18 cellular contexts compared by ENCODE assay signal in the genomic region with DNA sequence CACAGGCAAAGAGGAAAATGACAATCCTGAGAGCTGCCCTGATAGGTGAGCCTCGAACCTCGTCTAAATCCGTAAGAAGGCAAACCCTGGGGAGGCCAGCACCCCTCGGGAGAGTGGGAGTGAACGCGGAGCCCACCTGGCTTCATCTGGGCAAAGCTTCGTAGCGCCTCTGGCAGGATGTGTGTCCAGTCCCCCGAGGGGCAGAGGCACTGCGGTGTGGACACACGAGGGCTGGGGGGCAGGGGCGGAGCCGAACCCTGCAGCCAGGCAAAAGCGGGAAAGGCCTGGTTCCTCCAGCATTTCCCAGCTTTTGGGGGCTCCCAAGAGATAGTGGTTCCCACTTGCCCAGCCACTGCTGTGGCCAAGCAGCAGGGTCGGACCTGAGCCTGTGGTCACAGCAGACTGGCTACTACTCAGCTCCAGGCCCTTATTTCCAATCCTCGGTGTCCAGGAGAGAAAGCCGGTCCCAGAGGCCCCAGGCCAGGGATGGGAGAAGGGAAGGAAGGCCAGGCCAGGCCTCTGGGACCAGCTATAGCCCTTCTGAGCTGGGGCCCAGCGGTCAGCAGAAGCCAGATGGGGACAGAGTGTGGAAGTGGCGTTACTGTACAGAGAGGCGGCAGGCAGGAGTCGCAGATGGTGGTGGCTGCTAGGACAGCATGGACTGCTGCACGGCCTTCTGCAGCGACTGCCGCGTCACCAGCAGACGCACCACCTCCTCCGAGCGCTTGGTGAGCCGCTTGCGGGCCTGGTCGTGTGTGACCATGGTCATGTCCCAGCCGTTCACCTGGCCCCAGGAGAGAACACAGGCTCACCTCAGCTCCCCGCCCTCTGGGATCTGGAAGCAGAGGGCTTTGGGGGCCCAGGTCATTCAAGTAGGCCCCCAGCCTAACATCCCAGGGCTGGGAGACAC.
"Had no signal": no experiment of that assay in that cellular context is flagged by ENCODE, and none has a peak within 500 bp of the region (broad histone marks: within the 10 kb centered on the region; RNA-seq: fewer than 3 reads in every experiment).

No MANE protein-coding gene starts in this region.

- H3K9me3 ChIP-seq: left ventricle myocardium inferior, right atrium auricular region had no signal

- H3K4me3 ChIP-seq: left ventricle myocardium inferior, right atrium auricular region, skin epidermis had no signal

- DNase-seq: activated CD4-positive, alpha-beta memory T cell treated with anti-CD3 and anti-CD28 coated beads, Interleukin-2, amount 10 ng/mL, durations not matched to agents 7 days and 5 days; activated CD4-positive, alpha-beta T cell treated with anti-CD3 and anti-CD28 coated beads for 36 hours; activated effector memory CD4-positive, alpha-beta T cell treated with Interleukin-2 at 50 U/mL for 16 hours; activated naive CD4-positive, alpha-beta T cell treated with anti-CD3 and anti-CD28 coated beads, Interleukin-2, amount 50 U/mL, for 16 hours; activated T-cell treated with anti-CD3 and anti-CD28 coated beads, Interleukin-2, amount 50 U/mL, for 4 hours; hippocampal formation; kidney; left ventricle myocardium inferior; naive thymus-derived CD8-positive, alpha-beta T cell; nucleus accumbens; stimulated activated CD4-positive, alpha-beta T cell treated with anti-CD3 and anti-CD28 coated beads, Interleukin-4, amount 100 ng/mL, for 24 hours; stimulated activated naive CD4-positive, alpha-beta T cell; T-helper 17 cell had no signal

- ATAC-seq: activated CD4-positive, alpha-beta T cell treated with anti-CD3 and anti-CD28 coated beads for 36 hours; activated T-cell treated with anti-CD3 and anti-CD28 coated beads, Interleukin-2, amount 50 U/mL, for 4 hours; esophagus mucosa; naive thymus-derived CD8-positive, alpha-beta T cell; T-helper 17 cell had no signal

- H3K27me3 Mint-ChIP-seq: activated CD4-positive, alpha-beta memory T cell treated with anti-CD3 and anti-CD28 coated beads, Interleukin-2, amount 10 ng/mL, durations not matched to agents 7 days and 5 days; activated CD4-positive, alpha-beta T cell treated with anti-CD3 and anti-CD28 coated beads for 36 hours; memory B cell; naive thymus-derived CD8-positive, alpha-beta T cell; T-helper 17 cell; type B pancreatic cell had no signal

- H3K36me3 Mint-ChIP-seq: naive thymus-derived CD8-positive, alpha-beta T cell; type B pancreatic cell had no signal

- H3K9me3 Mint-ChIP-seq: activated CD4-positive, alpha-beta memory T cell treated with anti-CD3 and anti-CD28 coated beads, Interleukin-2, amount 10 ng/mL, durations not matched to agents 7 days and 5 days; activated T-cell treated with anti-CD3 and anti-CD28 coated beads, Interleukin-2, amount 50 U/mL, for 4 hours; memory B cell; naive thymus-derived CD8-positive, alpha-beta T cell; type B pancreatic cell had no signal

- H3K4me3 Mint-ChIP-seq: activated CD4-positive, alpha-beta memory T cell treated with anti-CD3 and anti-CD28 coated beads, Interleukin-2, amount 10 ng/mL, durations not matched to agents 7 days and 5 days; activated CD4-positive, alpha-beta T cell treated with anti-CD3 and anti-CD28 coated beads for 36 hours; activated T-cell treated with anti-CD3 and anti-CD28 coated beads, Interleukin-2, amount 50 U/mL, for 4 hours; memory B cell; naive thymus-derived CD8-positive, alpha-beta T cell; T-helper 17 cell; type B pancreatic cell had no signal

- H3K27me3 ChIP-seq: right atrium auricular region had no signal

- H3K27ac ChIP-seq: right atrium auricular region had no signal

- H3K27ac Mint-ChIP-seq: activated CD4-positive, alpha-beta memory T cell treated with anti-CD3 and anti-CD28 coated beads, Interleukin-2, amount 10 ng/mL, durations not matched to agents 7 days and 5 days; activated CD4-positive, alpha-beta T cell treated with anti-CD3 and anti-CD28 coated beads for 36 hours; memory B cell; T-helper 17 cell had no signal
